8 cellular contexts compared by ENCODE assay signal in the genomic region with DNA sequence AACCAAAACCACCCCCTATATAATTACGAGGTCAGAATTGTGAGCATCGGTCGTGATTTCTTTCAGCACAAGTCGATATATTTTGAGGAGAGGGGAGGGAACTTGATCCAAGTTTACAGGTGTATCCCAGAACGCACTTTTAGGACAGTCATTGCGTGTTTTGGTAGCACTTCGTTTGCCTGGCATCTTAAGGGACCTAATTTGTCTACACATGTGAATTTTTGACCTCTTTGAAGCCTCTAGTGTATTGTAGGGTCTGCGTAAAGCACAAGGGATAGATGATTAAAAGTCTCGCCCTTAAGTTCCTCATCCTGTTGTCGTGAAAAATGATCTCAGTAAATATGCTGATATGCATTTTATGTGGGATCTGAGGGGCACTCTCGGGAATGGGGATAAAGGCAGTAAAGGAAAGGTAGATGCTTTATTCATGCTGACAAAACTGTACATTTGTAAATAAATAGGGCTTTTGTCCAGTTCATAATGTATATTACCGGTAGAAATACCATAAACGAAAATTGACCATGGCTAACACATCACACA. TPM values are rescaled to one million over a fixed set of nuclear protein-coding genes. Genes with fewer than 3 reads are reported as not detected.
DNase-seq lines count a peak whose midpoint lies in the region; ATAC-seq and TF ChIP-seq lines count a peak whose summit lies in the region.

No MANE protein-coding gene starts in this region.

- ATAC-seq in heart right ventricle: no peak
- ATAC-seq in Right ventricle myocardium inferior: no peak
- no peak for ATAC-seq in memory B cell (ENCODE audit: low read depth)
- ATAC-seq in GM19452 (IDR thresholded peaks at IDR 0.05; ENCODE audit: unreplicated experiment): no peak

- intact Hi-C loops in heart right ventricle (cut with DNase I): loop anchor here in 7 of 10 donors (1.0 to 10.0 kb wide), 5 partner anchors 47 to 169 kb away; partner anchors contain the start of gene LGR4 (in 4 of the 7)
- intact Hi-C loops in Right ventricle myocardium inferior (cut with DNase I): loop anchor here (5.0 kb wide), 1 partner anchor 109 kb away; the partner anchor contains the start of gene LGR4
- intact Hi-C loops in vagina (cut with DNase I): no loop called here

- H3K36me3 Mint-ChIP-seq in memory B cell: peaks cover 1% of the 10 kb centered on the region

- H3K36me3 ChIP-seq in heart right ventricle (peaks cover 0 to 18% (median 0%) of the 10 kb centered on the region in 9 donors), vagina (no peaks in the 10 kb centered on the region)

- H3K4me3 Mint-ChIP-seq in memory B cell: peak overlapping the region; percentile 84

- H3K9me3 ChIP-seq in heart right ventricle (no peaks in the 10 kb centered on the region), vagina (no peaks in the 10 kb centered on the region)

- no peak for TF ChIP-seq POLR2A in vagina (IDR thresholded peaks at IDR 0.05)

- H3K27ac Mint-ChIP-seq in memory B cell: peak overlapping the region; percentile 92

- DNase-seq in heart right ventricle (no peak), Right ventricle myocardium inferior (ENCODE audit: missing footprints) (no peak), astrocyte of the spinal cord (ENCODE audit: low read depth, low spot score) (no peak), memory B cell (ENCODE audit: low spot score in 2 of 2) (no peak), vagina (ENCODE audit: extremely low spot score in 2 of 2) (no peak), NCI-H526 treated with DMSO at 0.1 percent for 48 hours (lab: John Stamatoyannopoulos, UW) (no peak), DMS153 treated with DMSO at 0.1 percent for 48 hours (lab: John Stamatoyannopoulos, UW; ENCODE audit: unreplicated experiment) (no peak)

- in situ Hi-C loops in astrocyte of the spinal cord (cut with HindIII; ENCODE audit: low sequenced_read_pairs): no loop called here

- TF ChIP-seq CTCF in heart right ventricle (IDR thresholded peaks at IDR 0.05) (no peak), astrocyte of the spinal cord (IDR thresholded peaks at IDR 0.05; ENCODE audit: low read depth, low read length) (no peak), vagina (IDR thresholded peaks at IDR 0.05) (no peak)

- H3K27me3 Mint-ChIP-seq in memory B cell: no peaks in the 10 kb centered on the region

- no peaks in the 10 kb centered on the region for H3K27me3 ChIP-seq in heart right ventricle
- H3K27me3 ChIP-seq in vagina: no peaks in the 10 kb centered on the region

- 35 to 38% methylated on average over 13 of the region's 13 CpGs for WGBS in heart right ventricle, 2 donors

- H3K4me1 ChIP-seq in heart right ventricle: peaks cover 0 to 22% (median 12%) of the 10 kb centered on the region in 9 donors
- H3K4me1 ChIP-seq in vagina: peaks cover 20% of the 10 kb centered on the region

- H3K27ac ChIP-seq in heart right ventricle (peak overlapping the region in 7 of 10 donors; percentile 3 to 76 (median 33)), vagina (peak overlapping the region; percentile 20)

- no peaks in the 10 kb centered on the region for H3K9me3 Mint-ChIP-seq in memory B cell

- H3K4me1 Mint-ChIP-seq in memory B cell: peaks cover 13% of the 10 kb centered on the region

- H3K4me3 ChIP-seq in heart right ventricle (peak overlapping the region; percentile 51 to 93 (median 75)), astrocyte of the spinal cord (ENCODE audit: low read depth, low read length) (peak overlapping the region; percentile 83), vagina (peak overlapping the region; percentile 60 to 72)

RNA-seq across cellular contexts. Expression of gene CCDC34, which starts 0.6 kb away (rescaled TPM):
- total RNA-seq in heart right ventricle (10 to 100 TPM in 1 of 10 donors, 1 to 10 TPM in 9; 1.1 to 10.7 (median 3.3) TPM), Right ventricle myocardium inferior (3.8 TPM), vagina (4.7 TPM)
- 1 to 10 TPM; 2.8 to 3.8 TPM for polyA plus RNA-seq in heart right ventricle
